ENCODE assay signal across 9 cellular contexts in genomic region chr11:1486054-1486825, GRCh38. TPM values are rescaled to one million over a fixed set of nuclear protein-coding genes. Genes with fewer than 3 reads are reported as not detected.
DNase-seq lines count a peak whose midpoint lies in the region; ATAC-seq, FAIRE-seq and TF ChIP-seq lines count a peak whose summit lies in the region.
"Had no signal": no experiment of that assay in that cellular context is flagged by ENCODE, and none has a peak within 500 bp of the region (broad histone marks: within the 10 kb centered on the region; RNA-seq: fewer than 3 reads in every experiment).

A gene with protein sequence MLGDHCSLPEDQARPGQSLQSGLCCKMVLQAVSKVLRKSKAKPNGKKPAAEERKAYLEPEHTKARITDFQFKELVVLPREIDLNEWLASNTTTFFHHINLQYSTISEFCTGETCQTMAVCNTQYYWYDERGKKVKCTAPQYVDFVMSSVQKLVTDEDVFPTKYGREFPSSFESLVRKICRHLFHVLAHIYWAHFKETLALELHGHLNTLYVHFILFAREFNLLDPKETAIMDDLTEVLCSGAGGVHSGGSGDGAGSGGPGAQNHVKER (minus strand): TSS chr11:1486779. CDS start chr11:1486556, 223 bp downstream.

- H3K79me2 ChIP-seq in astrocyte (ENCODE audit: insufficient read depth, low read length): peaks cover 37% of the 10 kb centered on the region

- no peaks in the 10 kb centered on the region for H3K36me3 Mint-ChIP-seq in astrocyte (ENCODE audit: low read depth, unreplicated experiment)

- no peak within 1 kb of the TSS for H3K4me3 Mint-ChIP-seq in astrocyte (ENCODE audit: unreplicated experiment)

- H3K27ac ChIP-seq in astrocyte (ENCODE audit: low read depth, low read length) (no peak within 1 kb of the TSS), stomach smooth muscle (ENCODE audit: low read length) (peak within 1 kb of the TSS; percentile 97)

- DNase-seq in NCI-H1417 (lab: John Stamatoyannopoulos, UW) (peak in 2 of 3 experiments; percentile 16 to 62), NCI-H1417 treated with DMSO at 0.1 percent for 48 hours (lab: John Stamatoyannopoulos, UW) (no peak), astrocyte (ENCODE audit: low read depth) (no peak), kidney tubule cell (ENCODE audit: low spot score) (peak; percentile 66), NCI-H1105 (lab: John Stamatoyannopoulos, UW) (no peak), activated gamma-delta T cell treated with Interleukin-2 at 50 U/mL for 16 hours (no peak)

- H3K9me3 ChIP-seq in astrocyte (ENCODE audit: insufficient read depth, low read depth, low read length): no peaks in the 10 kb centered on the region
- no peaks in the 10 kb centered on the region for H3K9me3 ChIP-seq in stomach smooth muscle (ENCODE audit: control insufficient read depth in 2 of 2, low read length in 2 of 2)

- no peak within 1 kb of the TSS for H3K4me3 ChIP-seq in astrocyte (ENCODE audit: insufficient read depth, low read depth, low read length)
- peak within 1 kb of the TSS; percentile 56 to 81 for H3K4me3 ChIP-seq in stomach smooth muscle (ENCODE audit: low read length in 2 of 2)

- no peaks in the 10 kb centered on the region for H3K9me3 Mint-ChIP-seq in astrocyte (ENCODE audit: unreplicated experiment)

- H3K4me2 ChIP-seq in astrocyte (ENCODE audit: low read length): no peak within 1 kb of the TSS

- H3K36me3 ChIP-seq in astrocyte (ENCODE audit: insufficient read depth, low read length) (no peaks in the 10 kb centered on the region), stomach smooth muscle (ENCODE audit: control insufficient read depth in 2 of 2, insufficient read depth in 2 of 2, low read length in 2 of 2) (no peaks in the 10 kb centered on the region)

- H3K27ac Mint-ChIP-seq in astrocyte (ENCODE audit: unreplicated experiment): peak within 1 kb of the TSS; percentile 65

- H3K9ac ChIP-seq in astrocyte (ENCODE audit: low read length) (no peak within 1 kb of the TSS), stomach smooth muscle (ENCODE audit: low read length in 2 of 2) (peak within 1 kb of the TSS; percentile 46 to 73)

- H3K27me3 ChIP-seq in astrocyte (ENCODE audit: insufficient read depth, low read length) (no peaks in the 10 kb centered on the region), stomach smooth muscle (ENCODE audit: control insufficient read depth in 1 of 2, insufficient read depth in 2 of 2, low read length in 2 of 2) (no peaks in the 10 kb centered on the region)

- H3K4me1 ChIP-seq in astrocyte (ENCODE audit: insufficient read depth, low read length): peaks cover 3% of the 10 kb centered on the region
- H3K4me1 ChIP-seq in stomach smooth muscle (ENCODE audit: control insufficient read depth, insufficient read depth, low read length): peaks cover 85% of the 10 kb centered on the region

- peaks cover 6% of the 10 kb centered on the region for H3K4me1 Mint-ChIP-seq in astrocyte (ENCODE audit: low read depth, unreplicated experiment)

- H3K27me3 Mint-ChIP-seq in astrocyte (ENCODE audit: low read depth, unreplicated experiment): no peaks in the 10 kb centered on the region

- TF ChIP-seq CTCF in astrocyte (IDR thresholded peaks at IDR 0.05; ENCODE audit: insufficient read depth, low read depth, low read length): no peak

- no peak within 1 kb of the TSS for H2AFZ ChIP-seq in astrocyte (ENCODE audit: low read depth, low read length)

- FAIRE-seq in astrocyte (lab: Jason Lieb, UNC): no peak
- FAIRE-seq: A204.1 had no signal

- no peak for ATAC-seq in HG02759 (IDR thresholded peaks at IDR 0.05; ENCODE audit: unreplicated experiment)

- peaks cover 90% of the 10 kb centered on the region for H4K20me1 ChIP-seq in astrocyte (ENCODE audit: insufficient read depth, low read length)

RNA-seq across cellular contexts. Expression of the gene that starts here (rescaled TPM):
- 26.4 and 28.9 TPM in 2 replicates for total RNA-seq in astrocyte

Comparison
In these comparisons a context has a peak if more than half of its experiments do, and no peak if none do; other contexts are left out.
1. DNase-seq: peak in NCI-H1417 (2 of 3) and kidney tubule cell (single experiment); none in NCI-H1417 treated with DMSO at 0.1 percent for 48 hours (single experiment), astrocyte (single experiment), NCI-H1105 (single experiment) and activated gamma-delta T cell treated with Interleukin-2 at 50 U/mL for 16 hours (single experiment).